In the genomic region with DNA sequence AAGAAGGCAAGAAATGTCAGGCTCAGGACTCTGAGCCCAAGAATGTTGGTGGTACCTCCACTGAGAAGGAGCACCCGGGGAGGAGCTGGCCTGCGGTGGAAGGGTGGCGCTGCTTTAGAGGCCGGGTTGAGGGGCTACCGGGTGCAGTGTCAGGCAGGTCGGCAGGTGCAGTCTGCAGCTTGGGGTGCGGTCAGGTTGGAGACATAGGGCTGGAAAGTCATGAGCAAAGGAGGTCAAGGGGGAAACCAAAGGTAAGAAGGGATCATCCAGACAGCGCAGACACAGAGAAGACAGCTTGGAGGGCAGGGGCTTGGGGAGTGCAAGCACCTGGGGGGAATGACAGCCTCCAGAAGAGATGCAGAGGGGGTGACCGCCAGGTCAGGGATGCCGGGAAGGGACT, we compare ENCODE assay signal across 28 cellular contexts.
"Had no signal": no experiment of that assay in that cellular context is flagged by ENCODE, and none has a peak within 500 bp of the region (broad histone marks: within the 10 kb centered on the region; RNA-seq: fewer than 3 reads in every experiment).

No MANE protein-coding gene starts in this region.

- H3K27me3 ChIP-seq: esophagus squamous epithelium, sigmoid colon, suprapubic skin, transverse colon, upper lobe of right lung, uterus had no signal

- H3K4me3 Mint-ChIP-seq: immature natural killer cell; memory B cell; mesothelial cell of epicardium; natural killer cell treated with Interleukin-12 subunit alpha and Interleukin-12 subunit beta and Interleukin-15 and Interleukin-18, amount 100 ng/mL, for 72 hours; neural crest cell; stimulated activated naive CD8-positive, alpha-beta T cell treated with anti-CD3 and anti-CD28 coated beads, Interleukin-15, amount 100 ng/mL, for 72 hours had no signal

- DNase-seq: dermis blood vessel endothelial cell; effector memory CD4-positive, alpha-beta T cell; erythroblast; esophagus squamous epithelium; foreskin melanocyte; hypothalamus; immature natural killer cell; left ventricle myocardium superior; mucosa of descending colon; naive B cell; nucleus accumbens; psoas muscle; right cardiac atrium; sigmoid colon; stimulated activated CD4-positive, alpha-beta T cell treated with anti-CD3 and anti-CD28 coated beads, Interleukin-15, amount 100 ng/mL, for 24 hours; stimulated activated CD4-positive, alpha-beta T cell treated with anti-CD3 and anti-CD28 coated beads, Interleukin-2, amount 100 ng/mL, for 48 hours; stimulated activated naive CD4-positive, alpha-beta T cell; stimulated activated naive CD8-positive, alpha-beta T cell treated with anti-CD3 and anti-CD28 coated beads, Interleukin-15, amount 100 ng/mL, for 72 hours; transverse colon; upper lobe of right lung; uterus had no signal

- H3K27ac Mint-ChIP-seq: memory B cell; mesothelial cell of epicardium; naive B cell; natural killer cell treated with Interleukin-12 subunit alpha and Interleukin-12 subunit beta and Interleukin-15 and Interleukin-18, amount 100 ng/mL, for 72 hours had no signal

- H3K9me3 ChIP-seq: esophagus squamous epithelium, mucosa of descending colon, psoas muscle, sigmoid colon, suprapubic skin, transverse colon, upper lobe of right lung, uterus had no signal

- H3K36me3 Mint-ChIP-seq: immature natural killer cell; memory B cell; naive B cell; natural killer cell treated with Interleukin-12 subunit alpha and Interleukin-12 subunit beta and Interleukin-15 and Interleukin-18, amount 100 ng/mL, for 72 hours had no signal

- H3K4me1 ChIP-seq: esophagus squamous epithelium, psoas muscle, sigmoid colon, suprapubic skin, transverse colon, upper lobe of right lung, uterus had no signal

- ATAC-seq: left ventricle myocardium superior, mucosa of descending colon, right cardiac atrium had no signal

- H3K36me3 ChIP-seq: esophagus squamous epithelium, sigmoid colon, suprapubic skin, transverse colon, upper lobe of right lung, uterus had no signal

- H3K4me1 Mint-ChIP-seq: immature natural killer cell; memory B cell; naive B cell; stimulated activated naive CD8-positive, alpha-beta T cell treated with anti-CD3 and anti-CD28 coated beads, Interleukin-15, amount 100 ng/mL, for 72 hours had no signal

- H3K27ac ChIP-seq: coronary artery, esophagus squamous epithelium, psoas muscle, sigmoid colon, suprapubic skin, transverse colon, upper lobe of right lung, uterus had no signal

- H3K9me3 Mint-ChIP-seq: immature natural killer cell; natural killer cell treated with Interleukin-12 subunit alpha and Interleukin-12 subunit beta and Interleukin-15 and Interleukin-18, amount 100 ng/mL, for 72 hours; neural crest cell; stimulated activated naive CD8-positive, alpha-beta T cell treated with anti-CD3 and anti-CD28 coated beads, Interleukin-15, amount 100 ng/mL, for 72 hours had no signal

- H3K27me3 Mint-ChIP-seq: stimulated activated naive CD8-positive, alpha-beta T cell treated with anti-CD3 and anti-CD28 coated beads, Interleukin-15, amount 100 ng/mL, for 72 hours had no signal

- H3K4me3 ChIP-seq: coronary artery, esophagus squamous epithelium, lung, mucosa of descending colon, psoas muscle, sigmoid colon, suprapubic skin, transverse colon, upper lobe of right lung, uterus had no signal
